ENCODE assay signal across 9 cellular contexts in the genomic region with DNA sequence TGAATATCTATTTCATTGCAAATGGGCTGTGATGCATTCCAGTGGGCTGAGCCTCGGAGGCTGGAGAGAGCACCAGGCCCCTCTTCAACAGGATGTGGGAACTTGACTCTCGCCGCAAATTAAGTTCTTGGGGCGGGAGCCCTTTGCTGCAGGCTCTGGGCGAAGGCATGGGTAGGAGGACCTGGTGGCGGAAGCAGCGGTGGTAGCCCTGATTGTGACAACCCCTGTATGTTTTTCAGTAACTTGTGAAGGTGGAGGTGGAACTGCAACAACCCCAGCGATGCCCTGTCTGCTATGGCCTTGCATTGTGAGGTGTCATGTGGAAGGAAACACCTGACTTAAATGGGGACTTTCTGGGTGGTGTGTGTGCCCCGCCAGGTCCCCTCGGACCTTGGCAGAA. TPM values are rescaled to one million over a fixed set of nuclear protein-coding genes. Genes with fewer than 3 reads are reported as not detected.
DNase-seq lines count a peak whose midpoint lies in the region; ATAC-seq and TF ChIP-seq lines count a peak whose summit lies in the region.
"Had no signal": no experiment of that assay in that cellular context is flagged by ENCODE, and none has a peak within 500 bp of the region (broad histone marks: within the 10 kb centered on the region; RNA-seq: fewer than 3 reads in every experiment).

No MANE protein-coding gene starts in this region.

- DNase-seq in activated CD4-positive, alpha-beta T cell treated with anti-CD3 and anti-CD28 coated beads for 4 hours: peak; percentile 53 to 70
- peak; percentile 35 for DNase-seq in effector CD8-positive, alpha-beta T cell (lab: John Stamatoyannopoulos, UW)
- peak; percentile 51 to 86 for DNase-seq in stimulated activated effector memory CD8-positive, alpha-beta T cell treated with anti-CD3 and anti-CD28 coated beads, Interleukin-12 subunit alpha, Interleukin-12 subunit beta, amount 100 ng/mL, for 72 hours (ENCODE audit: low spot score in 2 of 2)
- DNase-seq in adrenal gland (no peak), DMS114 treated with DMSO at 0.1 percent for 48 hours (lab: John Stamatoyannopoulos, UW; ENCODE audit: unreplicated experiment) (no peak), DMS53 treated with DMSO at 0.1 percent for 48 hours (lab: John Stamatoyannopoulos, UW; ENCODE audit: unreplicated experiment) (no peak), brain microvascular endothelial cell (no peak)
- DNase-seq: NCI-H1436 treated with DMSO at 0.1 percent for 48 hours had no signal

- peaks cover 87% of the 10 kb centered on the region for H3K4me1 Mint-ChIP-seq in stimulated activated effector memory CD8-positive, alpha-beta T cell treated with anti-CD3 and anti-CD28 coated beads, Interleukin-12 subunit alpha, Interleukin-12 subunit beta, amount 100 ng/mL, for 72 hours

- TF ChIP-seq CTCF in adrenal gland (IDR thresholded peaks at IDR 0.05) (no peak), brain microvascular endothelial cell (IDR thresholded peaks at IDR 0.05; ENCODE audit: low read depth, low read length, missing control alignments) (no peak)

- H3K9me3 Mint-ChIP-seq in stimulated activated effector memory CD8-positive, alpha-beta T cell treated with anti-CD3 and anti-CD28 coated beads, Interleukin-12 subunit alpha, Interleukin-12 subunit beta, amount 100 ng/mL, for 72 hours: no peaks in the 10 kb centered on the region

- H3K27me3 ChIP-seq in adrenal gland: no peaks in the 10 kb centered on the region
- H3K27me3 ChIP-seq in brain microvascular endothelial cell (replicated peaks): no peaks in the 10 kb centered on the region

- peaks cover 17% of the 10 kb centered on the region for H3K36me3 Mint-ChIP-seq in stimulated activated effector memory CD8-positive, alpha-beta T cell treated with anti-CD3 and anti-CD28 coated beads, Interleukin-12 subunit alpha, Interleukin-12 subunit beta, amount 100 ng/mL, for 72 hours

- in situ Hi-C loops in brain microvascular endothelial cell (cut with HindIII; ENCODE audit: low pct_ligation_motif_present, low sequenced_read_pairs): no loop called here

- peak; percentile 60 for ATAC-seq in HG02981 (IDR thresholded peaks at IDR 0.05; ENCODE audit: unreplicated experiment)
- ATAC-seq in stimulated activated effector memory CD8-positive, alpha-beta T cell treated with anti-CD3 and anti-CD28 coated beads, Interleukin-12 subunit alpha, Interleukin-12 subunit beta, amount 100 ng/mL, for 72 hours: peak; percentile 87

- no peaks in the 10 kb centered on the region for H3K9me3 ChIP-seq in adrenal gland (replicated peaks in 1 of 3)

- intact Hi-C loops in adrenal gland (cut with DNase I): loop anchor here in 1 of 2 donors (10.0 kb wide), 1 partner anchor 75 kb away; no protein-coding TSS in a partner anchor

- 74 to 97% (median 81%) methylated on average over 9 to 10 of the region's 10 CpGs for WGBS in adrenal gland, 4 donors

- H3K4me3 ChIP-seq in adrenal gland (no peak overlapping the region), brain microvascular endothelial cell (ENCODE audit: low read depth, low read length) (no peak overlapping the region)

- no peaks in the 10 kb centered on the region for H3K4me1 ChIP-seq in adrenal gland (replicated peaks in 1 of 2)

- H3K36me3 ChIP-seq in adrenal gland (replicated peaks in 1 of 2): no peaks in the 10 kb centered on the region
- H3K36me3 ChIP-seq in brain microvascular endothelial cell (replicated peaks): no peaks in the 10 kb centered on the region

- TF ChIP-seq POLR2A in adrenal gland (IDR thresholded peaks at IDR 0.05): no peak

- H3K27ac ChIP-seq in adrenal gland (no peak overlapping the region), brain microvascular endothelial cell (no peak overlapping the region)

- H3K27ac Mint-ChIP-seq in stimulated activated effector memory CD8-positive, alpha-beta T cell treated with anti-CD3 and anti-CD28 coated beads, Interleukin-12 subunit alpha, Interleukin-12 subunit beta, amount 100 ng/mL, for 72 hours: peak overlapping the region; percentile 98

- peak overlapping the region; percentile 85 for H3K4me3 Mint-ChIP-seq in stimulated activated effector memory CD8-positive, alpha-beta T cell treated with anti-CD3 and anti-CD28 coated beads, Interleukin-12 subunit alpha, Interleukin-12 subunit beta, amount 100 ng/mL, for 72 hours

RNA-seq across cellular contexts. Expression of a gene that starts 9.4 kb away (rescaled TPM):
- 10 to 100 TPM in 7 of 8 donors, 1 to 10 TPM in 1; 5.1 to 29.8 (median 17.7) TPM for total RNA-seq in adrenal gland
- 1 to 10 TPM; 1.8 to 6.7 (median 5.8) TPM for polyA plus RNA-seq in adrenal gland

Comparison
In these comparisons a context has a peak if more than half of its experiments do, and no peak if none do; other contexts are left out.
1. DNase-seq: peak in activated CD4-positive, alpha-beta T cell treated with anti-CD3 and anti-CD28 coated beads for 4 hours (2 of 2), effector CD8-positive, alpha-beta T cell (single experiment) and stimulated activated effector memory CD8-positive, alpha-beta T cell treated with anti-CD3 and anti-CD28 coated beads, Interleukin-12 subunit alpha, Interleukin-12 subunit beta, amount 100 ng/mL, for 72 hours (2 of 2); none in adrenal gland (0 of 7), DMS114 treated with DMSO at 0.1 percent for 48 hours (single experiment), DMS53 treated with DMSO at 0.1 percent for 48 hours (single experiment) and brain microvascular endothelial cell (single experiment).